In the genomic region with DNA sequence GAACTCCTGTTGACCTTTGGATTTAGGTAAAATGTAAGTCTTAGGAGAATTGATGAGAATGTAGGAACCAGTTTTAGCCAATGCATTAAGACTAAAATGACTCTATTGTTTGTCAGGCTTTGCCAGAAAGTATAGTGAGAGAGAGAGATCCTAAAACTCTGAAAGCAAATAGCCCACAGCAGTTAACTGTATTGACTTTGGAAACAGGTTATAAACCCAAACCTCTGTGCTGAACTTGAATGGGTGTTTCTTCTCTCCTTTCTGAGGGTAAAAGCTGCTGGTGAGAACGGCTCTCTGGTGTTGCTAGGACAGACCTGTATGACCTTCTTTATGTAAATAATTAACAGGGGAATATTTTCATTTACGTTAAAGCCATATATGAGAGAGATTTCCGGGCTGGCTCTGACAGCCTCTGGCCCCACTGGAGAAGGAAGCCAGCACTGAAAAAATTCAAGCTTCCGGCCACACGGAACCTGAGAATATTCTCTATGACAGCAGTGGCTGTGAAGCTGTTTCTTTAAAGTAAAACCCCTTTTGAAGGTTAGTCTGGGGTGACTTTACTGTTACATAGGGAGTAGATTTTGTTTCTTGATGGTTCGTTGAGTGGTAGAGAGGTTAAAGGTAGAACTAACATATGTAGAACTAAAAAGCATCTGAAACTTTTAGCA, we compare ENCODE assay signal across 8 cellular contexts.
DNase-seq lines count a peak whose midpoint lies in the region; ATAC-seq and TF ChIP-seq lines count a peak whose summit lies in the region.

No MANE protein-coding gene starts in this region.

- ATAC-seq in heart left ventricle (peak in 1 of 4 donors; percentile 5), left cardiac atrium (no peak), HG03039 (IDR thresholded peaks at IDR 0.05; ENCODE audit: unreplicated experiment) (peak; percentile 57), T-cell (replicated peaks in 1 of 4) (peak; percentile 75 to 90 (median 84))

- H3K9me3 ChIP-seq in heart left ventricle: no peaks in the 10 kb centered on the region
- no peaks in the 10 kb centered on the region for H3K9me3 ChIP-seq in esophagus squamous epithelium
- H3K9me3 ChIP-seq in transverse colon: no peaks in the 10 kb centered on the region

- TF ChIP-seq CTCF in heart left ventricle (IDR thresholded peaks at IDR 0.05): no peak
- TF ChIP-seq CTCF in esophagus squamous epithelium (IDR thresholded peaks at IDR 0.05): no peak
- TF ChIP-seq CTCF in transverse colon (IDR thresholded peaks at IDR 0.05): no peak

- H3K4me1 ChIP-seq in heart left ventricle (peaks cover 24 to 100% (median 96%) of the 10 kb centered on the region in 12 donors), esophagus squamous epithelium (peaks cover 31 to 92% (median 64%) of the 10 kb centered on the region in 3 donors), transverse colon (peaks cover 56 to 99% (median 85%) of the 10 kb centered on the region in 4 donors)

- in situ Hi-C loops in transverse colon (cut with MboI; ENCODE audit: low pct_ligation_motif_present in 1 of 4, low pct_unique_long_range_greater_than_20kb in 1 of 4, low sequenced_read_pairs in 3 of 4): no loop called here

- H3K27me3 ChIP-seq in heart left ventricle (no peaks in the 10 kb centered on the region), esophagus squamous epithelium (no peaks in the 10 kb centered on the region), transverse colon (no peaks in the 10 kb centered on the region)

- POLR2A ChIA-PET in T-cell (lab: Charles Lee): interaction anchor here (0.5 to 0.9 kb wide), 5 partner anchors 9 to 42 kb away, joined by 3 to 13 read pairs (median 4); no protein-coding TSS in a partner anchor

- WGBS in heart left ventricle, 4 donors: 20 to 31% (median 28%) methylated on average over 6 of the region's 6 CpGs
- WGBS in esophagus squamous epithelium, 2 donors: 25 to 36% methylated on average over 6 of the region's 6 CpGs
- WGBS in transverse colon (ENCODE audit: low coverage in 1 of 2), 2 donors: 10 to 37% methylated on average over 2 to 6 of the region's 6 CpGs

- intact Hi-C loops in heart left ventricle (cut with DNase I): loop anchor here in 2 of 10 donors (10.0 kb wide), 1 partner anchor 55 kb away; no protein-coding TSS in a partner anchor
- intact Hi-C loops in left cardiac atrium (cut with DNase I): no loop called here
- intact Hi-C loops in esophagus squamous epithelium (cut with DNase I): no loop called here
- intact Hi-C loops in transverse colon (cut with DNase I; ENCODE audit: low total_unique reads): no loop called here

- no peak for TF ChIP-seq EP300 in transverse colon (IDR thresholded peaks at IDR 0.05; ENCODE audit: low read depth)

- H3K27ac ChIP-seq in heart left ventricle (peak overlapping the region in 9 of 12 donors; percentile 7 to 86 (median 46)), esophagus squamous epithelium (peak overlapping the region; percentile 63 to 77 (median 68)), transverse colon (peak overlapping the region; percentile 77 to 93 (median 87))

- H3K4me1 Mint-ChIP-seq in T-cell: peaks cover 93 to 96% (median 94%) of the 10 kb centered on the region in 3 donors

- H3K36me3 Mint-ChIP-seq in T-cell: peaks cover 24% of the 10 kb centered on the region

- TF ChIP-seq POLR2A in heart left ventricle (IDR thresholded peaks at IDR 0.05) (no peak), esophagus squamous epithelium (IDR thresholded peaks at IDR 0.05) (no peak), transverse colon (IDR thresholded peaks at IDR 0.05) (peak; percentile 78)

- peaks cover 0 to 18% (median 0%) of the 10 kb centered on the region in 9 donors for H3K36me3 ChIP-seq in heart left ventricle
- H3K36me3 ChIP-seq in esophagus squamous epithelium: no peaks in the 10 kb centered on the region
- H3K36me3 ChIP-seq in transverse colon: no peaks in the 10 kb centered on the region

- H3K9me3 Mint-ChIP-seq in T-cell: no peaks in the 10 kb centered on the region

- DNase-seq in heart left ventricle (no peak), left cardiac atrium (no peak), T-cell (peak in 26 of 34 experiments; percentile 31 to 77 (median 54)), esophagus squamous epithelium (lab: John Stamatoyannopoulos, UW) (no peak), transverse colon (peak; percentile 77), AG08395 (ENCODE audit: low spot score) (no peak), MV-4-11 (lab: John Stamatoyannopoulos, UW) (no peak)

- H3K27me3 Mint-ChIP-seq in T-cell: no peaks in the 10 kb centered on the region

- peak overlapping the region; percentile 60 to 75 (median 68) for H3K4me3 Mint-ChIP-seq in T-cell

- H3K4me3 ChIP-seq in heart left ventricle: no peak overlapping the region
- H3K4me3 ChIP-seq in esophagus squamous epithelium: peak overlapping the region in 1 of 4 donors; percentile 7
- peak overlapping the region in 1 of 4 donors; percentile 22 for H3K4me3 ChIP-seq in transverse colon

- H3K27ac Mint-ChIP-seq in T-cell: peak overlapping the region; percentile 92 to 95

- CTCF ChIA-PET in T-cell (lab: Charles Lee): interaction anchor here (0.7 to 1.8 kb wide), 8 partner anchors 16 to 86 kb away, joined by 3 to 10 read pairs (median 4); no protein-coding TSS in a partner anchor

Comparison
In these comparisons a context has a peak if more than half of its experiments do, and no peak if none do; other contexts are left out.
1. ATAC-seq: peak in HG03039 (single experiment) and T-cell (4 of 4); none in left cardiac atrium (0 of 2).
2. DNase-seq: peak in T-cell (26 of 34) and transverse colon (single experiment); none in heart left ventricle (0 of 5), left cardiac atrium (single experiment), esophagus squamous epithelium (single experiment), AG08395 (single experiment) and MV-4-11 (single experiment).
3. Peak in every context shown above with its lines, with median percentiles within 50 percentile points of each other: H3K27ac ChIP-seq.